20 cellular contexts compared by ENCODE assay signal in the genomic region with DNA sequence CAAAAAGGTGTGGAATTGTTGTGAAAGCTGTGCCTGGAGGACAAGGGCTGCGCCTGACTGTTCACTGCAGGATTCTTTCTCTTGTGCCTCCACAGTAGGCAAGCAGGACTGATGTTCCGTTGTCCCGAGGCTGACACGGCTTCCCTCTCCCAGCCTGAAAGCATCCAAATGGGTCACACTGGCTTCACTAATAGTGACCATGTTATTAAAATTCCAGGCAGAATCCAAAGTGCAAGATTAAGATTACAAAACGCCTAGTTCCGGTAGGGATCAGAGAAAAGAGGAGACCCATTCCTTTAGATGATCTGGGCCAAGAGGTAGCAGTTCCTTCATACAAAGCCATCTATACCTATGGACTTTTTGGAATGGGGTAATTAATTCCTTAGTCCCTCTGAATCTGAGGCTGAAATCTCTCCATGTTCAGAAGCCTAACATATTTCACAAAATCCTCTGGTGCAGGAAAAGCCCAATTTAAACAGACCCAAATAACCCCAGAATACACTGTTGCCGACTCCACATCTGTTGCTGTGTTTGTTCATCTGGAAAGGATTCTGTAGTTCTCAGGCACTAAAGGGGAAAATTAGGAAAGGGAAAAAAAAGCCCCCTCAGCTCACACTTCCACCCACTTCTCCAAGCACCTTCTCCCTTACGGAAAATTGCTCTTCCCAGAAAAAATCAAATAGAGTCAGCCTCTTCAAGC.
"Had no signal": no experiment of that assay in that cellular context is flagged by ENCODE, and none has a peak within 500 bp of the region (broad histone marks: within the 10 kb centered on the region; RNA-seq: fewer than 3 reads in every experiment).

No MANE protein-coding gene starts in this region.

- H3K9me3 Mint-ChIP-seq: activated B cell treated with CpG ODN at 0.5 μM for 24 hours; activated CD4-positive, alpha-beta T cell treated with anti-CD3 and anti-CD28 coated beads, Interleukin-2, amount 10 ng/mL, durations not matched to agents 7 days and 5 days; activated naive CD8-positive, alpha-beta T cell treated with anti-CD3 and anti-CD28 coated beads for 36 hours; activated T-cell treated with anti-CD3 and anti-CD28 coated beads, Interleukin-2, amount 50 U/mL, for 72 hours; central memory CD8-positive, alpha-beta T cell; memory B cell; natural killer cell treated with Interleukin-12 subunit alpha and Interleukin-12 subunit beta and Interleukin-15 and Interleukin-18, amount 100 ng/mL, for 72 hours; stimulated activated effector memory CD8-positive, alpha-beta T cell treated with anti-CD3 and anti-CD28 coated beads, Interleukin-12 subunit alpha, Interleukin-12 subunit beta, amount 100 ng/mL, for 72 hours; T-helper 2 cell treated with Interferon-gamma antibody and Interleukin-4, amounts not matched to agents 5 μg/mL and 100 μg/mL, for 36 hours had no signal

- ATAC-seq: activated T-cell treated with anti-CD3 and anti-CD28 coated beads, Interleukin-2, amount 50 U/mL, for 72 hours; body of pancreas; left colon; natural killer cell treated with Interleukin-12 subunit alpha and Interleukin-12 subunit beta and Interleukin-15 and Interleukin-18, amount 100 ng/mL, for 72 hours; stimulated activated effector memory CD8-positive, alpha-beta T cell treated with anti-CD3 and anti-CD28 coated beads, Interleukin-12 subunit alpha, Interleukin-12 subunit beta, amount 100 ng/mL, for 72 hours had no signal

- H3K36me3 Mint-ChIP-seq: activated naive CD8-positive, alpha-beta T cell treated with anti-CD3 and anti-CD28 coated beads for 36 hours; memory B cell; natural killer cell treated with Interleukin-12 subunit alpha and Interleukin-12 subunit beta and Interleukin-15 and Interleukin-18, amount 100 ng/mL, for 72 hours; stimulated activated effector memory CD8-positive, alpha-beta T cell treated with anti-CD3 and anti-CD28 coated beads, Interleukin-12 subunit alpha, Interleukin-12 subunit beta, amount 100 ng/mL, for 72 hours had no signal

- H3K36me3 ChIP-seq: esophagus squamous epithelium, prostate gland, tibial nerve had no signal

- H3K27me3 Mint-ChIP-seq: activated naive CD8-positive, alpha-beta T cell treated with anti-CD3 and anti-CD28 coated beads for 36 hours; memory B cell had no signal

- H3K27ac ChIP-seq: body of pancreas, prostate gland had no signal

- H3K27ac Mint-ChIP-seq: activated B cell treated with CpG ODN at 0.5 μM for 24 hours; activated CD4-positive, alpha-beta T cell treated with anti-CD3 and anti-CD28 coated beads, Interleukin-2, amount 10 ng/mL, durations not matched to agents 7 days and 5 days; activated naive CD8-positive, alpha-beta T cell treated with anti-CD3 and anti-CD28 coated beads for 36 hours; activated T-cell treated with anti-CD3 and anti-CD28 coated beads, Interleukin-2, amount 50 U/mL, for 72 hours; memory B cell; natural killer cell treated with Interleukin-12 subunit alpha and Interleukin-12 subunit beta and Interleukin-15 and Interleukin-18, amount 100 ng/mL, for 72 hours; stimulated activated effector memory CD8-positive, alpha-beta T cell treated with anti-CD3 and anti-CD28 coated beads, Interleukin-12 subunit alpha, Interleukin-12 subunit beta, amount 100 ng/mL, for 72 hours; T-helper 2 cell treated with Interferon-gamma antibody and Interleukin-4, amounts not matched to agents 5 μg/mL and 100 μg/mL, for 36 hours had no signal

- DNase-seq: activated B cell treated with CpG ODN at 0.5 μM for 24 hours; activated CD4-positive, alpha-beta T cell treated with anti-CD3 and anti-CD28 coated beads, Interleukin-2, amount 10 ng/mL, durations not matched to agents 7 days and 5 days; activated CD8-positive, alpha-beta memory T cell treated with anti-CD3 and anti-CD28 coated beads, Interleukin-2, amount 50 U/mL, for 48 hours; activated gamma-delta T cell treated with Interleukin-2 at 50 U/mL for 16 hours; activated naive CD8-positive, alpha-beta T cell treated with anti-CD3 and anti-CD28 coated beads for 36 hours; activated T-cell treated with anti-CD3 and anti-CD28 coated beads, Interleukin-2, amount 50 U/mL, for 72 hours; amygdala; body of pancreas; cortex of kidney; effector CD8-positive, alpha-beta T cell; esophagus squamous epithelium; left colon; occipital lobe had no signal

- H3K4me1 Mint-ChIP-seq: central memory CD8-positive, alpha-beta T cell; stimulated activated effector memory CD8-positive, alpha-beta T cell treated with anti-CD3 and anti-CD28 coated beads, Interleukin-12 subunit alpha, Interleukin-12 subunit beta, amount 100 ng/mL, for 72 hours had no signal

- H3K4me1 ChIP-seq: prostate gland had no signal

- H3K4me3 Mint-ChIP-seq: activated B cell treated with CpG ODN at 0.5 μM for 24 hours; activated CD4-positive, alpha-beta T cell treated with anti-CD3 and anti-CD28 coated beads, Interleukin-2, amount 10 ng/mL, durations not matched to agents 7 days and 5 days; activated naive CD8-positive, alpha-beta T cell treated with anti-CD3 and anti-CD28 coated beads for 36 hours; activated T-cell treated with anti-CD3 and anti-CD28 coated beads, Interleukin-2, amount 50 U/mL, for 72 hours; central memory CD8-positive, alpha-beta T cell; memory B cell; natural killer cell treated with Interleukin-12 subunit alpha and Interleukin-12 subunit beta and Interleukin-15 and Interleukin-18, amount 100 ng/mL, for 72 hours; stimulated activated effector memory CD8-positive, alpha-beta T cell treated with anti-CD3 and anti-CD28 coated beads, Interleukin-12 subunit alpha, Interleukin-12 subunit beta, amount 100 ng/mL, for 72 hours; T-helper 2 cell treated with Interferon-gamma antibody and Interleukin-4, amounts not matched to agents 5 μg/mL and 100 μg/mL, for 36 hours had no signal

- H3K9me3 ChIP-seq: body of pancreas, esophagus squamous epithelium, prostate gland, tibial nerve had no signal

- H3K4me3 ChIP-seq: body of pancreas, esophagus squamous epithelium, prostate gland, tibial nerve had no signal

- H3K27me3 ChIP-seq: body of pancreas, esophagus squamous epithelium, tibial nerve had no signal
